ENCODE assay signal across 27 cellular contexts in genomic region chr6:21337263-21337662, GRCh38.
"Had no signal": no experiment of that assay in that cellular context is flagged by ENCODE, and none has a peak within 500 bp of the region (broad histone marks: within the 10 kb centered on the region; RNA-seq: fewer than 3 reads in every experiment).

No MANE protein-coding gene starts in this region.

- H3K27me3 ChIP-seq: neutrophil, pancreas, spleen, stomach, thyroid gland, tibial nerve, upper lobe of left lung, vagina had no signal

- H3K36me3 ChIP-seq: neutrophil, pancreas, spleen, stomach, thoracic aorta, thyroid gland, tibial nerve, upper lobe of left lung, vagina had no signal

- FAIRE-seq: pancreas, urothelium cell line had no signal

- H3K27ac ChIP-seq: neutrophil, pancreas, psoas muscle, skin epidermis, spleen, stomach, thoracic aorta, thyroid gland, tibial nerve, upper lobe of left lung, vagina had no signal

- ATAC-seq: naive thymus-derived CD8-positive, alpha-beta T cell; natural killer cell treated with Interleukin-12 subunit alpha and Interleukin-12 subunit beta and Interleukin-15 and Interleukin-18, amount 100 ng/mL, for 72 hours; pancreas; psoas muscle; right cardiac atrium; sciatic nerve; stimulated activated effector memory CD8-positive, alpha-beta T cell treated with anti-CD3 and anti-CD28 coated beads, Interleukin-12 subunit alpha, Interleukin-12 subunit beta, amount 100 ng/mL, for 72 hours; stimulated activated naive B cell treated with anti-CD40 and anti-IgM and Interleukin-4, amounts not matched to agents 10 μg/mL and 1 μg/mL and 100 μg/mL, for 72 hours had no signal

- H3K9me3 ChIP-seq: neutrophil, pancreas, psoas muscle, stomach, thoracic aorta, thyroid gland, upper lobe of left lung, vagina had no signal

- H3K4me1 ChIP-seq: pancreas, psoas muscle, spleen, tibial nerve, vagina had no signal

- H3K4me3 ChIP-seq: pancreas, psoas muscle, skin epidermis, smooth muscle cell, spleen, stomach, thoracic aorta, thyroid gland, tibial nerve, upper lobe of left lung, vagina had no signal

- H3K4me2 ChIP-seq: smooth muscle cell had no signal

- DNase-seq: naive B cell; naive thymus-derived CD8-positive, alpha-beta T cell; nephron progenitor cell; nucleus accumbens; pancreas; psoas muscle; right cardiac atrium; spleen; stimulated activated CD4-positive, alpha-beta T cell treated with anti-CD3 and anti-CD28 coated beads, Interleukin-12 subunit alpha, Interleukin-12 subunit beta, amount 100 ng/mL, for 4 hours; stimulated activated CD4-positive, alpha-beta T cell treated with anti-CD3 and anti-CD28 coated beads, Interleukin-1b, Interleukin-23, amount 100 ng/mL, for 48 hours; stimulated activated CD4-positive, alpha-beta T cell treated with anti-CD3 and anti-CD28 coated beads, Interleukin-4, amount 100 ng/mL, for 24 hours; stimulated activated naive B cell treated with anti-CD40 and anti-IgM and Interleukin-4, amounts not matched to agents 10 μg/mL and 1 μg/mL and 100 μg/mL, for 72 hours; stimulated activated naive CD4-positive, alpha-beta T cell treated with Interleukin-2 at 50 U/mL for 16 hours; stomach; thyroid gland; trophoblast cell; upper lobe of left lung had no signal
